10 cellular contexts compared by ENCODE assay signal in genomic region chr17:17960500-17961050, GRCh38. TPM values are rescaled to one million over a fixed set of nuclear protein-coding genes. Genes with fewer than 3 reads are reported as not detected.
DNase-seq lines count a peak whose midpoint lies in the region; ATAC-seq and TF ChIP-seq lines count a peak whose summit lies in the region.
"Had no signal": no experiment of that assay in that cellular context is flagged by ENCODE, and none has a peak within 500 bp of the region (broad histone marks: within the 10 kb centered on the region; RNA-seq: fewer than 3 reads in every experiment).

No MANE protein-coding gene starts in this region.

- H3K27ac Mint-ChIP-seq in activated naive CD4-positive, alpha-beta T cell treated with anti-CD3 and anti-CD28 coated beads, Interleukin-2, amount 10 ng/mL, durations not matched to agents 7 days and 5 days, result peak overlapping the region; percentile 96
- H3K27ac Mint-ChIP-seq in mesothelial cell of epicardium, result peak overlapping the region; percentile 90

- H3K36me3 ChIP-seq in adrenal gland (replicated peaks in 1 of 2) (no peaks in the 10 kb centered on the region), upper lobe of left lung (no peaks in the 10 kb centered on the region)

- CTCF ChIA-PET in activated naive CD4-positive, alpha-beta T cell treated with anti-CD3 and anti-CD28 coated beads, Interleukin-2, amount 10 ng/mL, durations not matched to agents 7 days and 5 days (lab: Charles Lee), result interaction anchor here (0.9 to 1.4 kb wide), 3 partner anchors 12 to 73 kb away, joined by 3 to 4 read pairs (median 3); partner anchors contain the start of genes DRC3 and TOM1L2

- H3K27me3 ChIP-seq in adrenal gland (no peaks in the 10 kb centered on the region), upper lobe of left lung (no peaks in the 10 kb centered on the region)

- H3K27ac ChIP-seq in adrenal gland (peak overlapping the region in 3 of 5 donors; percentile 63 to 75 (median 75)), upper lobe of left lung (peak overlapping the region; percentile 61 to 77 (median 72))

- no peaks in the 10 kb centered on the region for H3K27me3 Mint-ChIP-seq in activated naive CD4-positive, alpha-beta T cell treated with anti-CD3 and anti-CD28 coated beads, Interleukin-2, amount 10 ng/mL, durations not matched to agents 7 days and 5 days
- H3K27me3 Mint-ChIP-seq in mesothelial cell of epicardium (ENCODE audit: low read depth), result no peaks in the 10 kb centered on the region

- intact Hi-C loops in adrenal gland (cut with DNase I), result no loop called here

- no peak overlapping the region for H3K4me3 ChIP-seq in adrenal gland
- H3K4me3 ChIP-seq in upper lobe of left lung, result no peak overlapping the region

- TF ChIP-seq CTCF in adrenal gland (IDR thresholded peaks at IDR 0.05) (no peak), mesothelial cell of epicardium (IDR thresholded peaks at IDR 0.05; ENCODE audit: unreplicated experiment) (no peak), upper lobe of left lung (IDR thresholded peaks at IDR 0.05) (no peak)

- H3K36me3 Mint-ChIP-seq in activated naive CD4-positive, alpha-beta T cell treated with anti-CD3 and anti-CD28 coated beads, Interleukin-2, amount 10 ng/mL, durations not matched to agents 7 days and 5 days, result peaks cover 27% of the 10 kb centered on the region
- peaks cover 16% of the 10 kb centered on the region for H3K36me3 Mint-ChIP-seq in mesothelial cell of epicardium

- TF ChIP-seq EP300 in upper lobe of left lung (IDR thresholded peaks at IDR 0.05), result no peak

- H3K4me3 Mint-ChIP-seq in activated naive CD4-positive, alpha-beta T cell treated with anti-CD3 and anti-CD28 coated beads, Interleukin-2, amount 10 ng/mL, durations not matched to agents 7 days and 5 days, result peak overlapping the region; percentile 75
- no peak overlapping the region for H3K4me3 Mint-ChIP-seq in mesothelial cell of epicardium

- no peaks in the 10 kb centered on the region for H3K9me3 Mint-ChIP-seq in activated naive CD4-positive, alpha-beta T cell treated with anti-CD3 and anti-CD28 coated beads, Interleukin-2, amount 10 ng/mL, durations not matched to agents 7 days and 5 days
- H3K9me3 Mint-ChIP-seq in mesothelial cell of epicardium, result no peaks in the 10 kb centered on the region

- peaks cover 75% of the 10 kb centered on the region for H3K4me1 Mint-ChIP-seq in activated naive CD4-positive, alpha-beta T cell treated with anti-CD3 and anti-CD28 coated beads, Interleukin-2, amount 10 ng/mL, durations not matched to agents 7 days and 5 days
- peaks cover 58% of the 10 kb centered on the region for H3K4me1 Mint-ChIP-seq in mesothelial cell of epicardium

- WGBS in adrenal gland, 4 donors, result 70 to 75% (median 71%) methylated on average over 5 of the region's 5 CpGs
- 75 to 82% methylated on average over 5 of the region's 5 CpGs for WGBS in upper lobe of left lung, 2 donors

- TF ChIP-seq POLR2A in adrenal gland (IDR thresholded peaks at IDR 0.05), result no peak
- no peak for TF ChIP-seq POLR2A in upper lobe of left lung (IDR thresholded peaks at IDR 0.05)

- ATAC-seq in upper lobe of left lung (ENCODE audit: low FRiP score in 2 of 2), result no peak
- no peak for ATAC-seq in HG02798 (IDR thresholded peaks at IDR 0.05; ENCODE audit: poor library complexity, unreplicated experiment)
- no peak for ATAC-seq in GM18909 (IDR thresholded peaks at IDR 0.05; ENCODE audit: poor library complexity, unreplicated experiment)

- DNase-seq in activated naive CD4-positive, alpha-beta T cell treated with anti-CD3 and anti-CD28 coated beads, Interleukin-2, amount 10 ng/mL, durations not matched to agents 7 days and 5 days, result no peak
- no peak for DNase-seq in activated naive CD4-positive, alpha-beta T cell treated with anti-CD3 and anti-CD28 coated beads, Interleukin-2, amount 50 U/mL, for 16 hours
- DNase-seq in adrenal gland (no peak), mesothelial cell of epicardium (ENCODE audit: low spot score in 2 of 2, unreplicated experiment in 2 of 2) (no peak), upper lobe of left lung (no peak), DMS153 treated with DMSO at 0.1 percent for 48 hours (lab: John Stamatoyannopoulos, UW; ENCODE audit: unreplicated experiment) (no peak)
- DNase-seq: NCI-H1092, NCI-H774 had no signal

- peaks cover 45 to 63% of the 10 kb centered on the region in 2 donors for H3K4me1 ChIP-seq in adrenal gland (replicated peaks in 1 of 2)
- H3K4me1 ChIP-seq in upper lobe of left lung, result peaks cover 34 to 65% (median 52%) of the 10 kb centered on the region in 4 donors

- no peaks in the 10 kb centered on the region for H3K9me3 ChIP-seq in adrenal gland (replicated peaks in 1 of 3)
- H3K9me3 ChIP-seq in upper lobe of left lung, result no peaks in the 10 kb centered on the region

RNA-seq across cellular contexts. Expression of gene TOM1L2, which starts 11.6 kb away (rescaled TPM):
- total RNA-seq in adrenal gland, result 100 to 1,000 TPM in 1 of 8 donors, 10 to 100 TPM in 7; 51.1 to 437 (median 77.9) TPM
- polyA plus RNA-seq in adrenal gland, result 10 to 100 TPM; 41.6 to 64.8 (median 46.5) TPM
- total RNA-seq in mesothelial cell of epicardium, result 122 to 126 TPM (median 123 TPM) in 3 replicates
- 100 to 1,000 TPM in 1 of 6 donors, 10 to 100 TPM in 5; 54.2 to 134 (median 72.9) TPM for total RNA-seq in upper lobe of left lung

RNA-seq across cellular contexts. Expression of gene DRC3, which starts 12.1 kb away (rescaled TPM):
- total RNA-seq in adrenal gland (1 to 10 TPM in 7 of 8 donors, under 1 TPM in 1; 0.17 to 9.1 (median 3.4) TPM), mesothelial cell of epicardium (2.9 to 3.2 TPM (median 3.2 TPM) in 3 replicates), upper lobe of left lung (10 to 100 TPM in 4 of 6 donors, 1 to 10 TPM in 2; 1.5 to 46.2 (median 11.4) TPM)
- 10 to 100 TPM in 1 of 3 donors, 1 to 10 TPM in 2; 3.2 to 21.3 (median 7.9) TPM for polyA plus RNA-seq in adrenal gland
